In genomic region chr11:107157809-107158187, GRCh38 we compare ENCODE assay signal across 19 cellular contexts.
"Had no signal": no experiment of that assay in that cellular context is flagged by ENCODE, and none has a peak within 500 bp of the region (broad histone marks: within the 10 kb centered on the region; RNA-seq: fewer than 3 reads in every experiment).

No MANE protein-coding gene starts in this region.

- H3K9me3 Mint-ChIP-seq: activated B cell treated with CpG ODN at 0.5 μM for 24 hours; activated naive CD8-positive, alpha-beta T cell treated with anti-CD3 and anti-CD28 coated beads for 36 hours had no signal

- H3K4me3 ChIP-seq: lung, ovary had no signal

- H3K4me3 Mint-ChIP-seq: activated B cell treated with CpG ODN at 0.5 μM for 24 hours; activated CD8-positive, alpha-beta T cell treated with anti-CD3 and anti-CD28 coated beads, Interleukin-2, amount 10 ng/mL, durations not matched to agents 7 days and 5 days; activated naive CD8-positive, alpha-beta T cell treated with anti-CD3 and anti-CD28 coated beads for 36 hours; activated T-cell treated with anti-CD3 and anti-CD28 coated beads, Interleukin-2, amount 50 U/mL, for 72 hours; dendritic cell treated with granulocyte-macrophage colony-stimulating factor and Interleukin-4, amounts not matched to agents 40 ng/mL and 50 ng/mL, for 4 days; immature natural killer cell; naive B cell; stimulated activated effector memory CD8-positive, alpha-beta T cell treated with anti-CD3 and anti-CD28 coated beads, Interleukin-12 subunit alpha, Interleukin-12 subunit beta, amount 100 ng/mL, for 72 hours; T-helper 17 cell had no signal

- H3K36me3 Mint-ChIP-seq: activated naive CD8-positive, alpha-beta T cell treated with anti-CD3 and anti-CD28 coated beads for 36 hours; immature natural killer cell; naive B cell; stimulated activated effector memory CD8-positive, alpha-beta T cell treated with anti-CD3 and anti-CD28 coated beads, Interleukin-12 subunit alpha, Interleukin-12 subunit beta, amount 100 ng/mL, for 72 hours had no signal

- ATAC-seq: activated CD8-positive, alpha-beta T cell treated with anti-CD3 and anti-CD28 coated beads, Interleukin-2, amount 10 ng/mL, durations not matched to agents 7 days and 5 days; activated T-cell treated with anti-CD3 and anti-CD28 coated beads, Interleukin-2, amount 50 U/mL, for 72 hours; left cardiac atrium; stimulated activated effector memory CD8-positive, alpha-beta T cell treated with anti-CD3 and anti-CD28 coated beads, Interleukin-12 subunit alpha, Interleukin-12 subunit beta, amount 100 ng/mL, for 72 hours; T-helper 17 cell had no signal

- H3K36me3 ChIP-seq: ovary had no signal

- H3K4me1 Mint-ChIP-seq: activated B cell treated with CpG ODN at 0.5 μM for 24 hours; activated naive CD8-positive, alpha-beta T cell treated with anti-CD3 and anti-CD28 coated beads for 36 hours; immature natural killer cell; naive B cell; stimulated activated effector memory CD8-positive, alpha-beta T cell treated with anti-CD3 and anti-CD28 coated beads, Interleukin-12 subunit alpha, Interleukin-12 subunit beta, amount 100 ng/mL, for 72 hours; T-helper 17 cell had no signal

- H3K27me3 Mint-ChIP-seq: activated B cell treated with CpG ODN at 0.5 μM for 24 hours; activated naive CD8-positive, alpha-beta T cell treated with anti-CD3 and anti-CD28 coated beads for 36 hours; dendritic cell treated with granulocyte-macrophage colony-stimulating factor and Interleukin-4, amounts not matched to agents 40 ng/mL and 50 ng/mL, for 4 days; naive B cell; T-helper 17 cell had no signal

- H3K27me3 ChIP-seq: ovary had no signal

- FAIRE-seq: bronchial epithelial cell had no signal

- H3K27ac Mint-ChIP-seq: activated B cell treated with CpG ODN at 0.5 μM for 24 hours; activated CD8-positive, alpha-beta T cell treated with anti-CD3 and anti-CD28 coated beads, Interleukin-2, amount 10 ng/mL, durations not matched to agents 7 days and 5 days; activated naive CD8-positive, alpha-beta T cell treated with anti-CD3 and anti-CD28 coated beads for 36 hours; activated T-cell treated with anti-CD3 and anti-CD28 coated beads, Interleukin-2, amount 50 U/mL, for 72 hours; dendritic cell treated with granulocyte-macrophage colony-stimulating factor and Interleukin-4, amounts not matched to agents 40 ng/mL and 50 ng/mL, for 4 days; immature natural killer cell; naive B cell; stimulated activated effector memory CD8-positive, alpha-beta T cell treated with anti-CD3 and anti-CD28 coated beads, Interleukin-12 subunit alpha, Interleukin-12 subunit beta, amount 100 ng/mL, for 72 hours; T-helper 17 cell had no signal

- DNase-seq: activated B cell treated with CpG ODN at 0.5 μM for 24 hours; activated CD4-positive, alpha-beta T cell treated with anti-CD3 and anti-CD28 coated beads for 48 hours; activated CD8-positive, alpha-beta memory T cell treated with anti-CD3 and anti-CD28 coated beads, Interleukin-2, amount 50 U/mL, for 4 hours; activated CD8-positive, alpha-beta T cell treated with anti-CD3 and anti-CD28 coated beads, Interleukin-2, amount 10 ng/mL, durations not matched to agents 7 days and 5 days; activated naive CD8-positive, alpha-beta T cell treated with anti-CD3 and anti-CD28 coated beads for 36 hours; activated T-cell treated with anti-CD3 and anti-CD28 coated beads, Interleukin-2, amount 50 U/mL, for 72 hours; effector memory CD4-positive, alpha-beta T cell; head of caudate nucleus; immature natural killer cell; left cardiac atrium; naive B cell; ovary; stimulated activated CD4-positive, alpha-beta T cell treated with anti-CD3 and anti-CD28 coated beads, Interleukin-12 subunit alpha, Interleukin-12 subunit beta, amount 100 ng/mL, for 4 hours; stimulated activated CD4-positive, alpha-beta T cell treated with anti-CD3 and anti-CD28 coated beads, Interleukin-2, amount 100 ng/mL, for 24 hours; T-helper 17 cell had no signal

- H3K27ac ChIP-seq: ovary had no signal

- H3K9me3 ChIP-seq: ovary had no signal
